23 cellular contexts compared by ENCODE assay signal in genomic region chr7:132161976-132162375, GRCh38.
"Had no signal": no experiment of that assay in that cellular context is flagged by ENCODE, and none has a peak within 500 bp of the region (broad histone marks: within the 10 kb centered on the region; RNA-seq: fewer than 3 reads in every experiment).

No MANE protein-coding gene starts in this region.

- H3K27ac Mint-ChIP-seq: activated CD8-positive, alpha-beta T cell treated with anti-CD3 and anti-CD28 coated beads, Interleukin-2, amount 10 ng/mL, durations not matched to agents 7 days and 5 days; activated naive CD8-positive, alpha-beta T cell treated with anti-CD3 and anti-CD28 coated beads, Interleukin-2, amount 10 ng/mL, durations not matched to agents 7 days and 5 days had no signal

- H3K27me3 ChIP-seq: adrenal gland, body of pancreas, Peyer's patch, SJCRH30 had no signal

- H3K4me3 Mint-ChIP-seq: activated CD8-positive, alpha-beta T cell treated with anti-CD3 and anti-CD28 coated beads, Interleukin-2, amount 10 ng/mL, durations not matched to agents 7 days and 5 days; activated naive CD8-positive, alpha-beta T cell treated with anti-CD3 and anti-CD28 coated beads, Interleukin-2, amount 10 ng/mL, durations not matched to agents 7 days and 5 days had no signal

- H3K9me3 Mint-ChIP-seq: activated naive CD8-positive, alpha-beta T cell treated with anti-CD3 and anti-CD28 coated beads, Interleukin-2, amount 10 ng/mL, durations not matched to agents 7 days and 5 days had no signal

- H3K9me2 ChIP-seq: SK-N-SH had no signal

- H3K4me1 Mint-ChIP-seq: activated naive CD8-positive, alpha-beta T cell treated with anti-CD3 and anti-CD28 coated beads, Interleukin-2, amount 10 ng/mL, durations not matched to agents 7 days and 5 days had no signal

- H3K9me3 ChIP-seq: adrenal gland, body of pancreas, Peyer's patch, SJCRH30, SK-N-SH had no signal

- ATAC-seq: activated CD4-positive, CD25-positive, alpha-beta regulatory T cell treated with anti-CD3 and anti-CD28 coated beads, Interleukin-2, amount 50 U/mL, for 24 hours; activated CD8-positive, alpha-beta T cell treated with anti-CD3 and anti-CD28 coated beads, Interleukin-2, amount 10 ng/mL, durations not matched to agents 7 days and 5 days; body of pancreas had no signal

- H3K4me1 ChIP-seq: adrenal gland, body of pancreas, Peyer's patch, SJCRH30 had no signal

- H3K36me3 ChIP-seq: adrenal gland, Peyer's patch, SJCRH30 had no signal

- H3K4me2 ChIP-seq: KMS-11, SK-N-SH had no signal

- DNase-seq: activated CD4-positive, alpha-beta T cell treated with anti-CD3 and anti-CD28 coated beads for 4 hours; activated CD8-positive, alpha-beta memory T cell treated with anti-CD3 and anti-CD28 coated beads, Interleukin-2, amount 50 U/mL, for 48 hours; activated CD8-positive, alpha-beta T cell treated with anti-CD3 and anti-CD28 coated beads, Interleukin-2, amount 10 ng/mL, durations not matched to agents 7 days and 5 days; activated naive CD4-positive, alpha-beta T cell treated with anti-CD3 and anti-CD28 coated beads, Interleukin-2, amount 50 U/mL, for 16 hours; activated naive CD8-positive, alpha-beta T cell treated with anti-CD3 and anti-CD28 coated beads, Interleukin-2, amount 10 ng/mL, durations not matched to agents 7 days and 5 days; activated T-cell treated with anti-CD3 and anti-CD28 coated beads, Interleukin-2, amount 50 U/mL, for 1 hour; aorta; NCI-H1092; NCI-H1930; NCI-H2107; NCI-H2171 treated with DMSO at 0.1 percent for 48 hours; NCI-H226; NCI-H526; NCI-H774; Peyer's patch; SJCRH30; T-helper 1 cell had no signal

- H3K9ac ChIP-seq: KMS-11, SK-N-SH had no signal

- H3K27ac ChIP-seq: adrenal gland, body of pancreas, KMS-11, Peyer's patch, RWPE1, SJCRH30 had no signal

- H3K4me3 ChIP-seq: adrenal gland, body of pancreas, Peyer's patch, SJCRH30 had no signal
